Comparison of ENCODE assay signal across 8 cellular contexts in genomic region chr17:29124135-29124930, GRCh38. TPM values are rescaled to one million over a fixed set of nuclear protein-coding genes. Genes with fewer than 3 reads are reported as not detected.
A peak's percentile ranks its signal among the peaks of the same experiment; 100 is the strongest.
DNase-seq lines count a peak whose midpoint lies in the region; ATAC-seq, FAIRE-seq and TF ChIP-seq lines count a peak whose summit lies in the region.

No MANE protein-coding gene starts in this region.

- H3K79me2 ChIP-seq in OCI-LY3 (ENCODE audit: low read length): no peaks in the 10 kb centered on the region

- TF ChIP-seq POLR2A in A549 (IDR thresholded peaks at IDR 0.05; ENCODE audit: low read length) (no peak), body of pancreas (IDR thresholded peaks at IDR 0.05) (no peak)

- no peak overlapping the region for H3K4me3 ChIP-seq in A549
- no peak overlapping the region for H3K4me3 ChIP-seq in OCI-LY3 (ENCODE audit: low read length)
- no peak overlapping the region for H3K4me3 ChIP-seq in body of pancreas

- H3K27me3 Mint-ChIP-seq in immature natural killer cell (ENCODE audit: low read depth in 3 of 3): no peaks in the 10 kb centered on the region

- H3K36me3 ChIP-seq in OCI-LY3 (replicated peaks; ENCODE audit: low read depth, low read length) (no peaks in the 10 kb centered on the region), body of pancreas (replicated peaks in 1 of 2; ENCODE audit: insufficient read depth in 1 of 2, low read depth in 2 of 2) (peaks cover 0 to 14% of the 10 kb centered on the region in 2 donors)

- H3K27ac ChIP-seq in A549: peak overlapping the region in 1 of 2 experiments; percentile 39; a peak in 3 of 6 replicates
- H3K27ac ChIP-seq in OCI-LY3 (ENCODE audit: low read length): no peak overlapping the region
- H3K27ac ChIP-seq in body of pancreas: no peak overlapping the region

- H3K4me3 Mint-ChIP-seq in immature natural killer cell: no peak overlapping the region
- no peak overlapping the region for H3K4me3 Mint-ChIP-seq in stimulated activated effector memory CD8-positive, alpha-beta T cell treated with anti-CD3 and anti-CD28 coated beads, Interleukin-12 subunit alpha, Interleukin-12 subunit beta, amount 100 ng/mL, for 72 hours

- WGBS in A549 (ENCODE audit: missing lambda C conversion rate): 62% methylated on average over 8 of the region's 13 CpGs
- 65 to 73% methylated on average over 6 to 12 of the region's 13 CpGs for WGBS in body of pancreas, 2 donors

- TF ChIP-seq CTCF in A549 (IDR thresholded peaks at IDR 0.05): peak; percentile 88
- peak; percentile 76 for TF ChIP-seq CTCF in OCI-LY3 (IDR thresholded peaks at IDR 0.05; ENCODE audit: low read depth, low read length)
- TF ChIP-seq CTCF in body of pancreas (IDR thresholded peaks at IDR 0.05): peak; percentile 31 to 75 (median 68)

- H4K20me1 ChIP-seq in OCI-LY3 (ENCODE audit: insufficient read depth, low read length): peaks cover 9% of the 10 kb centered on the region; the same call in 1 of the 2 replicates

- H3K27me3 ChIP-seq in OCI-LY3 (ENCODE audit: low read depth, low read length) (no peaks in the 10 kb centered on the region), body of pancreas (no peaks in the 10 kb centered on the region)

- no peak overlapping the region for H3K27ac Mint-ChIP-seq in immature natural killer cell
- H3K27ac Mint-ChIP-seq in stimulated activated effector memory CD8-positive, alpha-beta T cell treated with anti-CD3 and anti-CD28 coated beads, Interleukin-12 subunit alpha, Interleukin-12 subunit beta, amount 100 ng/mL, for 72 hours: peak overlapping the region; percentile 84

- no peak overlapping the region for H2AFZ ChIP-seq in OCI-LY3 (ENCODE audit: low read depth, low read length)

- H3K9ac ChIP-seq in OCI-LY3 (ENCODE audit: low read length): no peak overlapping the region

- DNase-seq in A549 (ENCODE audit: low read depth in 1 of 2, low spot score in 1 of 2): peak; percentile 82 to 83
- DNase-seq in GF-D8 (lab: John Stamatoyannopoulos, UW): peak; percentile 50
- peak; percentile 74 to 76 for DNase-seq in Kasumi-1 (lab: John Stamatoyannopoulos, UW)
- DNase-seq in body of pancreas: peak; percentile 36 to 63 (median 56)
- DNase-seq in immature natural killer cell: peak; percentile 13 to 44 (median 32)
- no peak for DNase-seq in stimulated activated effector memory CD8-positive, alpha-beta T cell treated with anti-CD3 and anti-CD28 coated beads, Interleukin-12 subunit alpha, Interleukin-12 subunit beta, amount 100 ng/mL, for 72 hours (ENCODE audit: low spot score in 2 of 2)

- intact Hi-C loops in body of pancreas (cut with DNase I): no loop called here

- peak; percentile 88 to 96 for TF ChIP-seq RAD21 in A549 (conservative IDR thresholded peaks at IDR 0.05 in 1 of 2, IDR thresholded peaks at IDR 0.05 in 1 of 2)

- TF ChIP-seq EP300 in A549 (IDR thresholded peaks at IDR 0.05): no peak

- H3K36me3 Mint-ChIP-seq in immature natural killer cell: peaks cover 0 to 18% (median 4%) of the 10 kb centered on the region in 3 donors
- peaks cover 38% of the 10 kb centered on the region for H3K36me3 Mint-ChIP-seq in stimulated activated effector memory CD8-positive, alpha-beta T cell treated with anti-CD3 and anti-CD28 coated beads, Interleukin-12 subunit alpha, Interleukin-12 subunit beta, amount 100 ng/mL, for 72 hours

- CTCF ChIA-PET in A549 (lab: Yijun Ruan, JAX): interaction anchor here (0.6 to 30.4 kb wide), 56 partner anchors 59 to 906 kb away, joined by 3 to 1025 read pairs (median 4); partner anchors contain the start of genes ANKRD13B, NUFIP2 and PHF12

- peak; percentile 99 for FAIRE-seq in A549 (lab: Jason Lieb, UNC)

- ATAC-seq in A549 (peak; percentile 83 to 93), body of pancreas (peak; percentile 88), GM18498 (IDR thresholded peaks at IDR 0.05; ENCODE audit: unreplicated experiment) (no peak)
- ATAC-seq in stimulated activated effector memory CD8-positive, alpha-beta T cell treated with anti-CD3 and anti-CD28 coated beads, Interleukin-12 subunit alpha, Interleukin-12 subunit beta, amount 100 ng/mL, for 72 hours: peak; percentile 86

- no peaks in the 10 kb centered on the region for H3K9me3 Mint-ChIP-seq in immature natural killer cell
- no peaks in the 10 kb centered on the region for H3K9me3 Mint-ChIP-seq in stimulated activated effector memory CD8-positive, alpha-beta T cell treated with anti-CD3 and anti-CD28 coated beads, Interleukin-12 subunit alpha, Interleukin-12 subunit beta, amount 100 ng/mL, for 72 hours

- H3K4me1 ChIP-seq in A549 (peaks cover 16% of the 10 kb centered on the region), OCI-LY3 (ENCODE audit: low read length) (no peaks in the 10 kb centered on the region), body of pancreas (peaks cover 17% of the 10 kb centered on the region)

- peaks cover 0 to 6% of the 10 kb centered on the region in 2 donors for H3K4me1 Mint-ChIP-seq in immature natural killer cell
- peaks cover 25% of the 10 kb centered on the region for H3K4me1 Mint-ChIP-seq in stimulated activated effector memory CD8-positive, alpha-beta T cell treated with anti-CD3 and anti-CD28 coated beads, Interleukin-12 subunit alpha, Interleukin-12 subunit beta, amount 100 ng/mL, for 72 hours

- POLR2A ChIA-PET in A549 (lab: Yijun Ruan, JAX): interaction anchor here (1.0 to 2.1 kb wide), 5 partner anchors 9 to 405 kb away, joined by 3 to 11 read pairs (median 4); partner anchors contain the start of genes MYO18A, NUFIP2 and RPL23A

- peak overlapping the region; percentile 27; the same call in 1 of the 3 replicates for H3K4me2 ChIP-seq in A549
- H3K4me2 ChIP-seq in OCI-LY3 (ENCODE audit: low read length): peak overlapping the region; percentile 34; the same call in 1 of the 2 replicates

- H3K9me3 ChIP-seq in A549 (no peaks in the 10 kb centered on the region), OCI-LY3 (ENCODE audit: insufficient read depth, low read length) (no peaks in the 10 kb centered on the region), body of pancreas (no peaks in the 10 kb centered on the region)

TF ChIP-seq in A549, 52 proteins besides CTCF, POLR2A, EP300 and RAD21:
- no peak for TF ChIP-seq RNF2 (IDR thresholded peaks at IDR 0.05; ENCODE audit: borderline replicate concordance, low read depth)
- TF ChIP-seq BHLHE40 (IDR thresholded peaks at IDR 0.05; ENCODE audit: low read depth, low read length): no peak
- no peak for TF ChIP-seq NR3C1 (IDR thresholded peaks at IDR 0.05)
- peak; percentile 59 for TF ChIP-seq SMC3 (IDR thresholded peaks at IDR 0.05)
TF ChIP-seq in A549: peak in this region for 1.

RNA-seq across cellular contexts. Expression of gene MYO18A, which starts 55.9 kb away (rescaled TPM):
- polyA plus RNA-seq in A549 (2011; rRNA removed) (12.3 and 26.3 TPM in 2 replicates), A549 (2017; fragmentation: RNase III; extraction: RNeasy Plus Mini Kit Qiagen cat#74134 plus additional on column Dnase treatment) (22.4 to 29.7 TPM (median 28.4 TPM) in 3 replicates), immature natural killer cell (10 to 100 TPM in 1 of 3 donors, 1 to 10 TPM in 2; 1.5 to 32.5 (median 5.2) TPM)
- polyA plus RNA-seq in A549 (2012; cell fraction: cytosol; rRNA removed): 8.3 and 9.9 TPM in 2 replicates
- 37.5 and 46.4 TPM in 2 replicates for polyA plus RNA-seq in A549 (2012; cell fraction: nucleus; rRNA removed)
- polyA minus RNA-seq in A549 (2011; rRNA and poly(A)+ RNA removed): 47.9 and 52.2 TPM in 2 replicates
- 10 to 100 TPM; 45.4 to 73.2 TPM for total RNA-seq in body of pancreas

Comparison
In these comparisons a context has a peak if more than half of its experiments do, and no peak if none do; other contexts are left out.
1. DNase-seq: peak in A549 (2 of 2), GF-D8 (single experiment), Kasumi-1 (2 of 2), body of pancreas (4 of 4) and immature natural killer cell (3 of 3); none in stimulated activated effector memory CD8-positive, alpha-beta T cell treated with anti-CD3 and anti-CD28 coated beads, Interleukin-12 subunit alpha, Interleukin-12 subunit beta, amount 100 ng/mL, for 72 hours (0 of 2).
2. Peak in every context shown above with its lines, with median percentiles within 50 percentile points of each other: CTCF ChIP-seq.